ENCODE assay signal across 13 cellular contexts in genomic region chr1:193322218-193322617, GRCh38.
DNase-seq lines count a peak whose midpoint lies in the region; ATAC-seq and TF ChIP-seq lines count a peak whose summit lies in the region.
"Had no signal": no experiment of that assay in that cellular context is flagged by ENCODE, and none has a peak within 500 bp of the region (broad histone marks: within the 10 kb centered on the region; RNA-seq: fewer than 3 reads in every experiment).

No MANE protein-coding gene starts in this region.

- no peak overlapping the region for H3K4me3 ChIP-seq in Caco-2 (ENCODE audit: low read depth, low read length)
- H3K4me3 ChIP-seq: sigmoid colon had no signal

- CTCF ChIA-PET in Caco-2 (lab: Charles Lee), result no interaction called here

- no peaks in the 10 kb centered on the region for H3K27me3 Mint-ChIP-seq in Caco-2 (ENCODE audit: insufficient read depth, unreplicated experiment)
- H3K27me3 Mint-ChIP-seq in mesothelial cell of epicardium (ENCODE audit: low read depth), result no peaks in the 10 kb centered on the region
- H3K27me3 Mint-ChIP-seq: activated T-helper 17 cell treated with anti-CD3 and anti-CD28 coated beads, Interleukin-2, amount 50 U/mL, for 72 hours; CD4-positive, CD25-positive, alpha-beta regulatory T cell; type B pancreatic cell had no signal

- H3K4me1 Mint-ChIP-seq in Caco-2 (ENCODE audit: low read depth, unreplicated experiment) (peaks cover 15% of the 10 kb centered on the region), mesothelial cell of epicardium (no peaks in the 10 kb centered on the region)
- H3K4me1 Mint-ChIP-seq: activated T-helper 17 cell treated with anti-CD3 and anti-CD28 coated beads, Interleukin-2, amount 50 U/mL, for 72 hours; CD4-positive, CD25-positive, alpha-beta regulatory T cell had no signal

- no peaks in the 10 kb centered on the region for H3K27me3 ChIP-seq in Caco-2 (replicated peaks; ENCODE audit: control insufficient read depth, insufficient read depth, low read length)
- H3K27me3 ChIP-seq: sigmoid colon had no signal

- peaks cover 5% of the 10 kb centered on the region; the same call in 1 of the 2 replicates for H3K9me3 ChIP-seq in Caco-2

- H3K9me3 Mint-ChIP-seq in Caco-2 (ENCODE audit: unreplicated experiment), result peaks cover 29% of the 10 kb centered on the region
- H3K9me3 Mint-ChIP-seq in mesothelial cell of epicardium, result peaks cover 53% of the 10 kb centered on the region

- intact Hi-C loops in Caco-2 (cut with micrococcal nuclease; ENCODE audit: unreplicated experiment), result no loop called here

- no TSS peak for BruUV-seq in Caco-2 (replicated peaks; lab: Mats Ljungman, UMichigan)

- H3K4me1 ChIP-seq in Caco-2, result no peaks in the 10 kb centered on the region
- H3K4me1 ChIP-seq: sigmoid colon had no signal

- H3K36me3 Mint-ChIP-seq in Caco-2 (ENCODE audit: insufficient read depth, unreplicated experiment), result no peaks in the 10 kb centered on the region
- H3K36me3 Mint-ChIP-seq in mesothelial cell of epicardium, result peaks cover 21% of the 10 kb centered on the region
- H3K36me3 Mint-ChIP-seq: type B pancreatic cell had no signal

- no peak for DNase-seq in Caco-2
- peak; percentile 72 for DNase-seq in NCI-H460 (ENCODE audit: extremely low read depth, low read depth)
- peak; percentile 78 to 80 for DNase-seq in dermis microvascular lymphatic vessel endothelial cell (ENCODE audit: low read depth in 2 of 2)
- DNase-seq in mesothelial cell of epicardium (ENCODE audit: low spot score in 2 of 2, unreplicated experiment in 2 of 2), result no peak
- DNase-seq in AML-193 (lab: John Stamatoyannopoulos, UW), result no peak
- no peak for DNase-seq in retina
- DNase-seq in NCI-H187 treated with DMSO at 0.1 percent for 48 hours (lab: John Stamatoyannopoulos, UW), result no peak
- DNase-seq: CD4-positive, CD25-positive, alpha-beta regulatory T cell; H7; sigmoid colon had no signal

- TF ChIP-seq CTCF in Caco-2 (IDR thresholded peaks at IDR 0.05; ENCODE audit: insufficient read depth in 1 of 2, low read depth in 1 of 2, low read length in 1 of 2, severe bottlenecking in 1 of 2, unreplicated experiment in 1 of 2), result no peak
- TF ChIP-seq CTCF in mesothelial cell of epicardium (IDR thresholded peaks at IDR 0.05; ENCODE audit: unreplicated experiment), result no peak

- no peaks in the 10 kb centered on the region for H3K36me3 ChIP-seq in Caco-2 (ENCODE audit: control insufficient read depth, insufficient read depth, low read length)
- H3K36me3 ChIP-seq: sigmoid colon had no signal

- no peak for ATAC-seq in GM19397 (IDR thresholded peaks at IDR 0.05; ENCODE audit: unreplicated experiment)
- ATAC-seq: activated T-helper 17 cell treated with anti-CD3 and anti-CD28 coated beads, Interleukin-2, amount 50 U/mL, for 72 hours had no signal

- POLR2A ChIA-PET in Caco-2 (lab: Charles Lee), result no interaction called here

- H3K27ac Mint-ChIP-seq in Caco-2 (ENCODE audit: unreplicated experiment) (peak overlapping the region; percentile 35), mesothelial cell of epicardium (peak overlapping the region; percentile 53)
- H3K27ac Mint-ChIP-seq: activated T-helper 17 cell treated with anti-CD3 and anti-CD28 coated beads, Interleukin-2, amount 50 U/mL, for 72 hours; CD4-positive, CD25-positive, alpha-beta regulatory T cell; type B pancreatic cell had no signal

- H3K4me3 Mint-ChIP-seq in Caco-2 (ENCODE audit: unreplicated experiment), result no peak overlapping the region
- no peak overlapping the region for H3K4me3 Mint-ChIP-seq in mesothelial cell of epicardium
- H3K4me3 Mint-ChIP-seq: activated T-helper 17 cell treated with anti-CD3 and anti-CD28 coated beads, Interleukin-2, amount 50 U/mL, for 72 hours; CD4-positive, CD25-positive, alpha-beta regulatory T cell; type B pancreatic cell had no signal

Comparison
In these comparisons a context has a peak if more than half of its experiments do, and no peak if none do; other contexts are left out.
1. DNase-seq: peak in NCI-H460 (single experiment) and dermis microvascular lymphatic vessel endothelial cell (2 of 2); none in Caco-2 (0 of 2), mesothelial cell of epicardium (0 of 2), AML-193 (0 of 2), retina (single experiment) and NCI-H187 treated with DMSO at 0.1 percent for 48 hours (single experiment).